ENCODE assay signal across 19 cellular contexts in the genomic region with DNA sequence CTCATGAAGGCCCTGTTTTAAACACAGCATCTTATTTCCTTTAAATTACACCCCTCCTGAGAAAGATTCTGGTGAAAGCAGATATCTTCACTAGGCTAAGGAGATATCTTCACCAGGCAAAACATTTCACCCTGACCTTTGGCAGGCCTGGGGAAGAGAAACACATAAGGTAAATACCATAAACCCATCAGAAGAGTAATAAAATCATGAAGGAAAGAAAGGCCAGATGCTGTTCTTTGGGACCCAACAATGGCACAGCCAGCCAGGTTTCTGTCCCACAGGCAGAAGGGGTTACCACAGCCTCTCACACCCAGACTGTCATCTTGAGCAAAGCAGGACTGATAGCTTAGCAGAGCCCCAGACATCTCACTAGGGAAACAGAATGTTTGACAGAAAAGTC.
"Had no signal": no experiment of that assay in that cellular context is flagged by ENCODE, and none has a peak within 500 bp of the region (broad histone marks: within the 10 kb centered on the region; RNA-seq: fewer than 3 reads in every experiment).

No MANE protein-coding gene starts in this region.

- H3K36me3 ChIP-seq: esophagus squamous epithelium, pancreas, thyroid gland, uterus had no signal

- H3K4me1 ChIP-seq: pancreas, thyroid gland had no signal

- H3K27ac ChIP-seq: coronary artery, esophagus squamous epithelium, pancreas, thyroid gland had no signal

- DNase-seq: activated CD4-positive, alpha-beta T cell treated with anti-CD3 and anti-CD28 coated beads, Interleukin-2, amount 10 ng/mL, durations not matched to agents 24 days and 14 days; activated CD4-positive, CD25-positive, alpha-beta regulatory T cell; activated naive CD4-positive, alpha-beta T cell; activated naive CD8-positive, alpha-beta T cell treated with anti-CD3 and anti-CD28 coated beads, Interleukin-2, amount 10 ng/mL, durations not matched to agents 7 days and 5 days; central memory CD4-positive, alpha-beta T cell; esophagus squamous epithelium; foreskin fibroblast; hypothalamus; kidney; pancreas; stimulated activated CD4-positive, alpha-beta T cell treated with anti-CD3 and anti-CD28 coated beads, Interleukin-2, amount 100 ng/mL, for 48 hours; stimulated activated naive B cell treated with anti-CD40 and anti-IgM and Interleukin-4, amounts not matched to agents 10 μg/mL and 1 μg/mL and 100 μg/mL, for 72 hours; thyroid gland; uterus had no signal

- H3K27me3 ChIP-seq: pancreas, thyroid gland, uterus had no signal

- H3K27ac Mint-ChIP-seq: activated CD4-positive, alpha-beta T cell treated with anti-CD3 and anti-CD28 coated beads, Interleukin-2, amount 10 ng/mL, durations not matched to agents 24 days and 14 days; activated naive CD8-positive, alpha-beta T cell treated with anti-CD3 and anti-CD28 coated beads, Interleukin-2, amount 10 ng/mL, durations not matched to agents 7 days and 5 days; activated T-helper 1 cell treated with anti-CD3 and anti-CD28 coated beads, Interleukin-12 subunit alpha, Interleukin-12 subunit beta, Interleukin-2, Interleukin-4 antibody, amounts not matched to agents 30 ng/mL and 10 ng/mL and 1 ng/mL, durations not matched to agents 14 hours and 24 hours and 36 hours; mesothelial cell of epicardium; stimulated activated naive B cell treated with anti-CD40 and anti-IgM and Interleukin-4, amounts not matched to agents 10 μg/mL and 1 μg/mL and 100 μg/mL, for 72 hours; T-helper 2 cell treated with Interferon-gamma antibody and Interleukin-4, amounts not matched to agents 5 μg/mL and 100 μg/mL, for 36 hours had no signal

- H3K4me3 Mint-ChIP-seq: activated CD4-positive, alpha-beta T cell treated with anti-CD3 and anti-CD28 coated beads, Interleukin-2, amount 10 ng/mL, durations not matched to agents 24 days and 14 days; activated naive CD8-positive, alpha-beta T cell treated with anti-CD3 and anti-CD28 coated beads, Interleukin-2, amount 10 ng/mL, durations not matched to agents 7 days and 5 days; activated T-helper 1 cell treated with anti-CD3 and anti-CD28 coated beads, Interleukin-12 subunit alpha, Interleukin-12 subunit beta, Interleukin-2, Interleukin-4 antibody, amounts not matched to agents 30 ng/mL and 10 ng/mL and 1 ng/mL, durations not matched to agents 14 hours and 24 hours and 36 hours; brain; mesothelial cell of epicardium; stimulated activated naive B cell treated with anti-CD40 and anti-IgM and Interleukin-4, amounts not matched to agents 10 μg/mL and 1 μg/mL and 100 μg/mL, for 72 hours; T-helper 2 cell treated with Interferon-gamma antibody and Interleukin-4, amounts not matched to agents 5 μg/mL and 100 μg/mL, for 36 hours had no signal

- H3K36me3 Mint-ChIP-seq: activated naive CD8-positive, alpha-beta T cell treated with anti-CD3 and anti-CD28 coated beads, Interleukin-2, amount 10 ng/mL, durations not matched to agents 7 days and 5 days; brain; mesothelial cell of epicardium; stimulated activated naive B cell treated with anti-CD40 and anti-IgM and Interleukin-4, amounts not matched to agents 10 μg/mL and 1 μg/mL and 100 μg/mL, for 72 hours had no signal

- H3K9me3 Mint-ChIP-seq: activated CD4-positive, alpha-beta T cell treated with anti-CD3 and anti-CD28 coated beads, Interleukin-2, amount 10 ng/mL, durations not matched to agents 24 days and 14 days; activated naive CD8-positive, alpha-beta T cell treated with anti-CD3 and anti-CD28 coated beads, Interleukin-2, amount 10 ng/mL, durations not matched to agents 7 days and 5 days; activated T-helper 1 cell treated with anti-CD3 and anti-CD28 coated beads, Interleukin-12 subunit alpha, Interleukin-12 subunit beta, Interleukin-2, Interleukin-4 antibody, amounts not matched to agents 30 ng/mL and 10 ng/mL and 1 ng/mL, durations not matched to agents 14 hours and 24 hours and 36 hours; brain; mesothelial cell of epicardium; stimulated activated naive B cell treated with anti-CD40 and anti-IgM and Interleukin-4, amounts not matched to agents 10 μg/mL and 1 μg/mL and 100 μg/mL, for 72 hours; T-helper 2 cell treated with Interferon-gamma antibody and Interleukin-4, amounts not matched to agents 5 μg/mL and 100 μg/mL, for 36 hours had no signal

- H3K4me1 Mint-ChIP-seq: activated CD4-positive, alpha-beta T cell treated with anti-CD3 and anti-CD28 coated beads, Interleukin-2, amount 10 ng/mL, durations not matched to agents 24 days and 14 days; activated naive CD8-positive, alpha-beta T cell treated with anti-CD3 and anti-CD28 coated beads, Interleukin-2, amount 10 ng/mL, durations not matched to agents 7 days and 5 days; stimulated activated naive B cell treated with anti-CD40 and anti-IgM and Interleukin-4, amounts not matched to agents 10 μg/mL and 1 μg/mL and 100 μg/mL, for 72 hours had no signal

- H3K4me3 ChIP-seq: coronary artery, esophagus squamous epithelium, pancreas, thyroid gland, uterus had no signal

- H3K9me3 ChIP-seq: esophagus squamous epithelium, pancreas, thyroid gland, uterus had no signal

- H3K27me3 Mint-ChIP-seq: activated naive CD8-positive, alpha-beta T cell treated with anti-CD3 and anti-CD28 coated beads, Interleukin-2, amount 10 ng/mL, durations not matched to agents 7 days and 5 days; stimulated activated naive B cell treated with anti-CD40 and anti-IgM and Interleukin-4, amounts not matched to agents 10 μg/mL and 1 μg/mL and 100 μg/mL, for 72 hours had no signal
